ENCODE assay signal across 12 cellular contexts in the genomic region with DNA sequence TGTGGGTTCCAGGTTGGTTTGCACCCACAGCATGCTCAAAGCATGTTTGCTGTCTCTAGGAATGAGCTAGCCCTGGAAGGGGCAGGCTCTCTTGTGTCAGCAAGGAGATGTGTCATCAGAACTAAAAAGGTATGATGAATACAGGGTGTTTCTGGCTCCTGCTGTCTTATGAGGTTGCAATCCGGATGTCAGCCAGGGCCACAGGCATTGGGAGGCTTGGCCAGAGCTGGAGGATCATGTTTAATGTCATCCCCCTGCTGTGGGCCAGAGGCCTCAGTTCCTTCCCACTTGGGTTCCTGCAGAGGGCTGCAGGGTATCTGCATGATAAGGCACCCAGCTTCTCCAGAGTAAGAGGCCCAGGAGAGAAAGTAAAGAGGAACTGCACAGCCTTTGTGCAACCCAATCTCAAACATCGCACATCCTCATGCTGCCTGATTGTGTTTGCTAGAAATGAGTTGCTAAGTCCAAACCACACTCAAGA.
DNase-seq lines count a peak whose midpoint lies in the region; TF ChIP-seq lines count a peak whose summit lies in the region.
"Had no signal": no experiment of that assay in that cellular context is flagged by ENCODE, and none has a peak within 500 bp of the region (broad histone marks: within the 10 kb centered on the region; RNA-seq: fewer than 3 reads in every experiment).

No MANE protein-coding gene starts in this region.

- DNase-seq in CMK (ENCODE audit: low read depth) (peak; percentile 68), MG63 (peak; percentile 71), UCSD-AML1 (lab: John Stamatoyannopoulos, UW; ENCODE audit: unreplicated experiment) (peak; percentile 21), kidney tubule cell (ENCODE audit: low spot score) (peak; percentile 74), testis (no peak), T-helper 9 cell (no peak), GM10266 (ENCODE audit: extremely low spot score) (no peak)
- DNase-seq in activated naive CD4-positive, alpha-beta T cell treated with anti-CD3 and anti-CD28 coated beads for 36 hours = no peak
- DNase-seq: activated CD8-positive, alpha-beta T cell treated with anti-CD3 and anti-CD28 coated beads, Interleukin-2, amount 10 ng/mL, durations not matched to agents 7 days and 5 days; activated naive CD8-positive, alpha-beta T cell treated with anti-CD3 and anti-CD28 coated beads, Interleukin-2, amount 10 ng/mL, durations not matched to agents 7 days and 5 days; NCI-H2171 treated with DMSO at 0.1 percent for 48 hours had no signal

- peaks cover 26% of the 10 kb centered on the region for H3K27me3 Mint-ChIP-seq in activated naive CD4-positive, alpha-beta T cell treated with anti-CD3 and anti-CD28 coated beads for 36 hours (ENCODE audit: low read depth)

- no peak overlapping the region for H3K4me3 ChIP-seq in MG63
- H3K4me3 ChIP-seq in testis = no peak overlapping the region

- intact Hi-C loops in testis (cut with DNase I; ENCODE audit: low total_unique reads) = no loop called here
- intact Hi-C loops in activated naive CD4-positive, alpha-beta T cell treated with anti-CD3 and anti-CD28 coated beads for 36 hours (cut with micrococcal nuclease) = loop anchor here (5.0 to 10.0 kb wide), 2 partner anchors 966 to 1789 kb away; no protein-coding TSS in a partner anchor

- TF ChIP-seq POLR2A in testis (IDR thresholded peaks at IDR 0.05) = no peak

- no peaks in the 10 kb centered on the region for H3K4me1 ChIP-seq in testis

- WGBS in testis, 2 donors = 95% methylated on average over 2 of the region's 2 CpGs

- peaks cover 2% of the 10 kb centered on the region for H3K4me1 Mint-ChIP-seq in activated naive CD4-positive, alpha-beta T cell treated with anti-CD3 and anti-CD28 coated beads for 36 hours (ENCODE audit: low read depth)
- H3K4me1 Mint-ChIP-seq: activated naive CD8-positive, alpha-beta T cell treated with anti-CD3 and anti-CD28 coated beads, Interleukin-2, amount 10 ng/mL, durations not matched to agents 7 days and 5 days; stimulated activated memory B cell treated with anti-CD40 and anti-IgM and Interleukin-4, amounts not matched to agents 10 μg/mL and 1 μg/mL and 100 μg/mL, for 72 hours had no signal

- no peaks in the 10 kb centered on the region for H3K9me3 Mint-ChIP-seq in activated naive CD4-positive, alpha-beta T cell treated with anti-CD3 and anti-CD28 coated beads for 36 hours
- H3K9me3 Mint-ChIP-seq: activated naive CD8-positive, alpha-beta T cell treated with anti-CD3 and anti-CD28 coated beads, Interleukin-2, amount 10 ng/mL, durations not matched to agents 7 days and 5 days had no signal

- H3K9me3 ChIP-seq in MG63 = no peaks in the 10 kb centered on the region
- no peaks in the 10 kb centered on the region for H3K9me3 ChIP-seq in testis

- no peaks in the 10 kb centered on the region for H3K36me3 ChIP-seq in MG63
- no peaks in the 10 kb centered on the region for H3K36me3 ChIP-seq in testis (ENCODE audit: low read depth, missing control alignments)

- H3K27ac ChIP-seq in testis = no peak overlapping the region

- H3K36me3 Mint-ChIP-seq in activated naive CD4-positive, alpha-beta T cell treated with anti-CD3 and anti-CD28 coated beads for 36 hours (ENCODE audit: low read depth) = no peaks in the 10 kb centered on the region
- H3K36me3 Mint-ChIP-seq: activated naive CD8-positive, alpha-beta T cell treated with anti-CD3 and anti-CD28 coated beads, Interleukin-2, amount 10 ng/mL, durations not matched to agents 7 days and 5 days; stimulated activated memory B cell treated with anti-CD40 and anti-IgM and Interleukin-4, amounts not matched to agents 10 μg/mL and 1 μg/mL and 100 μg/mL, for 72 hours had no signal

- no peaks in the 10 kb centered on the region for H3K27me3 ChIP-seq in MG63
- no peaks in the 10 kb centered on the region for H3K27me3 ChIP-seq in testis

- H3K4me3 Mint-ChIP-seq in activated naive CD4-positive, alpha-beta T cell treated with anti-CD3 and anti-CD28 coated beads for 36 hours = no peak overlapping the region
- H3K4me3 Mint-ChIP-seq: activated CD8-positive, alpha-beta T cell treated with anti-CD3 and anti-CD28 coated beads, Interleukin-2, amount 10 ng/mL, durations not matched to agents 7 days and 5 days; activated naive CD8-positive, alpha-beta T cell treated with anti-CD3 and anti-CD28 coated beads, Interleukin-2, amount 10 ng/mL, durations not matched to agents 7 days and 5 days; stimulated activated memory B cell treated with anti-CD40 and anti-IgM and Interleukin-4, amounts not matched to agents 10 μg/mL and 1 μg/mL and 100 μg/mL, for 72 hours had no signal

- no peak for TF ChIP-seq CTCF in testis (IDR thresholded peaks at IDR 0.05)
- no peak for TF ChIP-seq CTCF in GM10266 (IDR thresholded peaks at IDR 0.05; ENCODE audit: control insufficient read depth, insufficient read depth, low read depth, missing control alignments)

- CTCF ChIA-PET in activated naive CD4-positive, alpha-beta T cell treated with anti-CD3 and anti-CD28 coated beads for 36 hours (lab: Charles Lee) = interaction anchor here (0.6 kb wide), 1 partner anchor 324 kb away, joined by 3 read pairs; no protein-coding TSS in a partner anchor

- no peak overlapping the region for H3K27ac Mint-ChIP-seq in activated naive CD4-positive, alpha-beta T cell treated with anti-CD3 and anti-CD28 coated beads for 36 hours
- H3K27ac Mint-ChIP-seq: activated CD8-positive, alpha-beta T cell treated with anti-CD3 and anti-CD28 coated beads, Interleukin-2, amount 10 ng/mL, durations not matched to agents 7 days and 5 days; activated naive CD8-positive, alpha-beta T cell treated with anti-CD3 and anti-CD28 coated beads, Interleukin-2, amount 10 ng/mL, durations not matched to agents 7 days and 5 days; stimulated activated memory B cell treated with anti-CD40 and anti-IgM and Interleukin-4, amounts not matched to agents 10 μg/mL and 1 μg/mL and 100 μg/mL, for 72 hours had no signal

Comparison
In these comparisons a context has a peak if more than half of its experiments do, and no peak if none do; other contexts are left out.
1. DNase-seq: peak in CMK (single experiment), MG63 (single experiment), UCSD-AML1 (single experiment) and kidney tubule cell (single experiment); none in testis (single experiment), T-helper 9 cell (single experiment), activated naive CD4-positive, alpha-beta T cell treated with anti-CD3 and anti-CD28 coated beads for 36 hours (single experiment) and GM10266 (single experiment).